14 cellular contexts compared by ENCODE assay signal in genomic region chr2:101114268-101114783, GRCh38. TPM values are rescaled to one million over a fixed set of nuclear protein-coding genes. Genes with fewer than 3 reads are reported as not detected.
DNase-seq lines count a peak whose midpoint lies in the region; ATAC-seq, FAIRE-seq and TF ChIP-seq lines count a peak whose summit lies in the region.
"Had no signal": no experiment of that assay in that cellular context is flagged by ENCODE, and none has a peak within 500 bp of the region (broad histone marks: within the 10 kb centered on the region; RNA-seq: fewer than 3 reads in every experiment).

No MANE protein-coding gene starts in this region.

- H3K27me3 Mint-ChIP-seq in activated T-helper 17 cell treated with anti-CD3 and anti-CD28 coated beads, Interleukin-2, amount 50 U/mL, for 72 hours: peaks cover 1% of the 10 kb centered on the region

- H3K4me1 Mint-ChIP-seq in activated T-helper 17 cell treated with anti-CD3 and anti-CD28 coated beads, Interleukin-2, amount 50 U/mL, for 72 hours: no peaks in the 10 kb centered on the region

- no peak for FAIRE-seq in A549 (lab: Jason Lieb, UNC)

- TF ChIP-seq POLR2A in A549 (IDR thresholded peaks at IDR 0.05; ENCODE audit: low read length): no peak

- H3K4me3 ChIP-seq in A549: no peak overlapping the region
- H3K4me3 ChIP-seq in GM23248: no peak overlapping the region
- no peak overlapping the region for H3K4me3 ChIP-seq in liver (ENCODE audit: low read depth in 1 of 3, low read length in 3 of 3)
- H3K4me3 ChIP-seq: esophagus muscularis mucosa had no signal

- no peak overlapping the region for H2AFZ ChIP-seq in GM23248

- H3K9me3 ChIP-seq in A549 (no peaks in the 10 kb centered on the region), GM23248 (ENCODE audit: low read depth) (no peaks in the 10 kb centered on the region), liver (ENCODE audit: control insufficient read depth in 4 of 4, low read length in 3 of 4) (no peaks in the 10 kb centered on the region)
- H3K9me3 ChIP-seq: esophagus muscularis mucosa had no signal

- TF ChIP-seq CTCF in A549 (IDR thresholded peaks at IDR 0.05): no peak
- TF ChIP-seq CTCF in RWPE1 (conservative IDR thresholded peaks at IDR 0.05; ENCODE audit: low read depth): no peak
- no peak for TF ChIP-seq CTCF in liver (IDR thresholded peaks at IDR 0.05; ENCODE audit: low read depth, low read length, missing input control)

- H4K20me1 ChIP-seq in GM23248 (ENCODE audit: insufficient read depth): no peaks in the 10 kb centered on the region

- TF ChIP-seq RAD21 in A549 (conservative IDR thresholded peaks at IDR 0.05 in 1 of 2, IDR thresholded peaks at IDR 0.05 in 1 of 2): no peak
- TF ChIP-seq RAD21 in liver (IDR thresholded peaks at IDR 0.05): no peak

- no peaks in the 10 kb centered on the region for H3K36me3 Mint-ChIP-seq in activated T-helper 17 cell treated with anti-CD3 and anti-CD28 coated beads, Interleukin-2, amount 50 U/mL, for 72 hours (ENCODE audit: low read depth)
- H3K36me3 Mint-ChIP-seq: CD4-positive, CD25-positive, alpha-beta regulatory T cell had no signal

- H3K36me3 ChIP-seq in GM23248 (ENCODE audit: low read depth) (no peaks in the 10 kb centered on the region), liver (ENCODE audit: control insufficient read depth in 4 of 4, insufficient read depth in 3 of 4, low read depth in 1 of 4, low read length in 3 of 4) (no peaks in the 10 kb centered on the region)
- H3K36me3 ChIP-seq: esophagus muscularis mucosa had no signal

- DNase-seq in A549 (ENCODE audit: low read depth in 1 of 2, low spot score in 1 of 2) (no peak), GM23248 (no peak), RWPE1 (ENCODE audit: low spot score) (no peak), NCI-H2081 treated with DMSO at 0.1 percent for 48 hours (lab: John Stamatoyannopoulos, UW) (no peak)
- no peak for DNase-seq in stimulated activated CD4-positive, alpha-beta T cell treated with anti-CD3 and anti-CD28 coated beads, Interleukin-2, amount 100 ng/mL, for 24 hours
- DNase-seq: activated CD4-positive, alpha-beta T cell treated with anti-CD3 and anti-CD28 coated beads for 4 hours; activated effector memory CD4-positive, alpha-beta T cell treated with anti-CD3 and anti-CD28 coated beads, Interleukin-2, amount 50 U/mL, for 16 hours; CD4-positive, CD25-positive, alpha-beta regulatory T cell; islet precursor cell; NCI-H1694 treated with DMSO at 0.1 percent for 48 hours had no signal

- H3K9me2 ChIP-seq in GM23248 (ENCODE audit: insufficient read depth): no peaks in the 10 kb centered on the region

- CTCF ChIA-PET in A549 (lab: Yijun Ruan, JAX) (interaction anchor here (0.8 to 2.4 kb wide), 7 partner anchors 10 to 101 kb away, joined by 3 to 14 read pairs (median 4); partner anchors contain the start of gene TBC1D8), RWPE1 (lab: Yijun Ruan, JAX) (interaction anchor here (0.9 kb wide), 1 partner anchor 26 kb away, joined by 3 read pairs; no protein-coding TSS in a partner anchor)

- H3K9ac ChIP-seq in GM23248: no peak overlapping the region
- no peak overlapping the region for H3K9ac ChIP-seq in liver (ENCODE audit: low read depth in 1 of 2, low read length in 2 of 2)

- H3K27ac ChIP-seq in A549: peak overlapping the region; percentile 89 to 91
- H3K27ac ChIP-seq in GM23248: peak overlapping the region; percentile 88
- peak overlapping the region; percentile 54 for H3K27ac ChIP-seq in RWPE1
- H3K27ac ChIP-seq in liver (ENCODE audit: low read depth in 1 of 2, low read length in 2 of 2): peak overlapping the region; percentile 4 to 58

- peaks cover 29% of the 10 kb centered on the region for H3F3A ChIP-seq in GM23248 (ENCODE audit: insufficient read depth)

- in situ Hi-C loops in GM23248 (cut with MboI): no loop called here

- TF ChIP-seq EP300 in A549 (IDR thresholded peaks at IDR 0.05): no peak

- POLR2A ChIA-PET in A549 (lab: Yijun Ruan, JAX): interaction anchor here (0.6 to 2.3 kb wide), 7 partner anchors 10 to 112 kb away, joined by 3 to 20 read pairs (median 6); partner anchors contain the start of genes RPL31 and TBC1D8
- POLR2A ChIA-PET in RWPE1 (lab: Yijun Ruan, JAX; ENCODE audit: low non-redundant PET): no interaction called here

- H3K4me1 ChIP-seq in A549 (peaks cover 96% of the 10 kb centered on the region), GM23248 (ENCODE audit: insufficient read depth) (peaks cover 13% of the 10 kb centered on the region), liver (ENCODE audit: control insufficient read depth in 4 of 4, insufficient read depth in 4 of 4, low read length in 3 of 4) (peaks cover 36 to 88% (median 77%) of the 10 kb centered on the region in 4 donors)

- no peak overlapping the region for H3K4me3 Mint-ChIP-seq in activated T-helper 17 cell treated with anti-CD3 and anti-CD28 coated beads, Interleukin-2, amount 50 U/mL, for 72 hours
- H3K4me3 Mint-ChIP-seq: CD4-positive, CD25-positive, alpha-beta regulatory T cell had no signal

- peak; percentile 8 to 16; a peak in 5 of 6 replicates for ATAC-seq in A549
- ATAC-seq in activated T-helper 17 cell treated with anti-CD3 and anti-CD28 coated beads, Interleukin-2, amount 50 U/mL, for 72 hours (replicated peaks): no peak
- ATAC-seq in GM18909 (IDR thresholded peaks at IDR 0.05; ENCODE audit: poor library complexity, unreplicated experiment): no peak

- H3K9me3 Mint-ChIP-seq in activated T-helper 17 cell treated with anti-CD3 and anti-CD28 coated beads, Interleukin-2, amount 50 U/mL, for 72 hours: no peaks in the 10 kb centered on the region

- H3K79me2 ChIP-seq in GM23248 (ENCODE audit: insufficient read depth): no peaks in the 10 kb centered on the region

- peak overlapping the region; percentile 77 for H3K4me2 ChIP-seq in A549
- H3K4me2 ChIP-seq in GM23248 (ENCODE audit: unreplicated experiment): no peak overlapping the region

- WGBS in A549 (ENCODE audit: missing lambda C conversion rate): 10% methylated on average over 5 of the region's 5 CpGs
- 97 to 98% methylated on average over 5 of the region's 5 CpGs for WGBS in GM23248 (ENCODE audit: low coverage in 1 of 2, low lambda C conversion rate in 2 of 2, missing lambda C conversion rate in 2 of 2), 2 experiments
- WGBS in liver: 30% methylated on average over 5 of the region's 5 CpGs

- no peak overlapping the region for H3K27ac Mint-ChIP-seq in activated T-helper 17 cell treated with anti-CD3 and anti-CD28 coated beads, Interleukin-2, amount 50 U/mL, for 72 hours

- H3K27me3 ChIP-seq in GM23248 (replicated peaks; ENCODE audit: insufficient read depth) (no peaks in the 10 kb centered on the region), liver (ENCODE audit: control insufficient read depth in 4 of 4, insufficient read depth in 4 of 4, low read length in 3 of 4) (no peaks in the 10 kb centered on the region)
- H3K27me3 ChIP-seq: esophagus muscularis mucosa had no signal

TF ChIP-seq in A549, 52 proteins besides CTCF, POLR2A, EP300 and RAD21:
- no peak for TF ChIP-seq NFE2L2 (conservative IDR thresholded peaks at IDR 0.05; ENCODE audit: low read length)
- TF ChIP-seq KDM5A (IDR thresholded peaks at IDR 0.05): no peak
- no peak for TF ChIP-seq EHMT2 (IDR thresholded peaks at IDR 0.05; ENCODE audit: low read depth)
- TF ChIP-seq CEBPB (IDR thresholded peaks at IDR 0.05): no peak
- TF ChIP-seq, protein P1, sequence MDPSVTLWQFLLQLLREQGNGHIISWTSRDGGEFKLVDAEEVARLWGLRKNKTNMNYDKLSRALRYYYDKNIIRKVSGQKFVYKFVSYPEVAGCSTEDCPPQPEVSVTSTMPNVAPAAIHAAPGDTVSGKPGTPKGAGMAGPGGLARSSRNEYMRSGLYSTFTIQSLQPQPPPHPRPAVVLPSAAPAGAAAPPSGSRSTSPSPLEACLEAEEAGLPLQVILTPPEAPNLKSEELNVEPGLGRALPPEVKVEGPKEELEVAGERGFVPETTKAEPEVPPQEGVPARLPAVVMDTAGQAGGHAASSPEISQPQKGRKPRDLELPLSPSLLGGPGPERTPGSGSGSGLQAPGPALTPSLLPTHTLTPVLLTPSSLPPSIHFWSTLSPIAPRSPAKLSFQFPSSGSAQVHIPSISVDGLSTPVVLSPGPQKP (IDR thresholded peaks at IDR 0.05; ENCODE audit: low read depth, low read length): no peak

TF ChIP-seq in liver, 16 proteins besides CTCF, POLR2A, EP300 and RAD21 (continues in another document):
- no peak for TF ChIP-seq HNF4A (conservative IDR thresholded peaks at IDR 0.05)
- TF ChIP-seq TAF1 (conservative IDR thresholded peaks at IDR 0.05): no peak
- no peak for TF ChIP-seq EGR1 (IDR thresholded peaks at IDR 0.05; ENCODE audit: low read depth in 2 of 2)
- TF ChIP-seq FOXA2 (IDR thresholded peaks at IDR 0.05): no peak

RNA-seq across cellular contexts. Expression of gene TBC1D8, which starts 36.9 kb away (rescaled TPM):
- 107 and 119 TPM in 2 replicates for polyA plus RNA-seq in A549 (2011; rRNA removed)
- 46.3 and 54.9 TPM in 2 replicates for polyA plus RNA-seq in A549 (2012; cell fraction: cytosol; rRNA removed)
- polyA plus RNA-seq in A549 (2012; cell fraction: nucleus; rRNA removed): 250 and 339 TPM in 2 replicates
- polyA plus RNA-seq in A549 (2017; fragmentation: RNase III; extraction: RNeasy Plus Mini Kit Qiagen cat#74134 plus additional on column Dnase treatment): 30.0 to 40.3 TPM (median 35.3 TPM) in 3 replicates
- polyA minus RNA-seq in A549 (2011; rRNA and poly(A)+ RNA removed): 132 and 139 TPM in 2 replicates
- total RNA-seq in GM23248 (2014; rRNA removed; shearing (Covaris generic)): 2.6 and 3.4 TPM in 2 replicates
- 2.3 and 2.5 TPM in 2 replicates for polyA plus RNA-seq in GM23248 (2016; fragmentation: Nextera tagmentation; extraction: Ambion mirVana)
- 10 to 100 TPM; 10.4 to 38.6 TPM for total RNA-seq in liver
- 10 to 100 TPM; 13.2 to 13.5 TPM for polyA plus RNA-seq in liver
- under 1 TPM; 0.45 to 0.95 TPM for total RNA-seq in activated T-helper 17 cell treated with anti-CD3 and anti-CD28 coated beads, Interleukin-2, amount 50 U/mL, for 72 hours

Comparison
In these comparisons a context has a peak if more than half of its experiments do, and no peak if none do; other contexts are left out.
1. ATAC-seq: peak in A549 (2 of 2); none in activated T-helper 17 cell treated with anti-CD3 and anti-CD28 coated beads, Interleukin-2, amount 50 U/mL, for 72 hours (single experiment) and GM18909 (single experiment).
2. H3K27ac ChIP-seq: peak in every context shown above with its lines; median percentile 90 in A549; 88 in GM23248; 54 in RWPE1; 31 in liver.